In genomic region chrX:72478351-72478750, GRCh38 we compare ENCODE assay signal across 16 cellular contexts.
"Had no signal": no experiment of that assay in that cellular context is flagged by ENCODE, and none has a peak within 500 bp of the region (broad histone marks: within the 10 kb centered on the region; RNA-seq: fewer than 3 reads in every experiment).

No MANE protein-coding gene starts in this region.

- H3K27ac ChIP-seq: esophagus squamous epithelium, heart left ventricle, sigmoid colon, thoracic aorta, vagina had no signal

- DNase-seq: activated naive CD4-positive, alpha-beta T cell; activated naive CD8-positive, alpha-beta T cell treated with anti-CD3 and anti-CD28 coated beads for 36 hours; activated T-cell treated with anti-CD3 and anti-CD28 coated beads, Interleukin-2, amount 50 U/mL, for 24 hours; amygdala; cerebellar nuclear complex; cortex of kidney; endodermal cell; esophagus squamous epithelium; heart left ventricle; naive thymus-derived CD4-positive, alpha-beta T cell; sigmoid colon; stimulated activated CD4-positive, alpha-beta T cell treated with anti-CD3 and anti-CD28 coated beads, Interleukin-4, amount 100 ng/mL, for 1 hour; stimulated activated naive CD4-positive, alpha-beta T cell had no signal

- H3K9me3 ChIP-seq: esophagus squamous epithelium, sigmoid colon, thoracic aorta, vagina had no signal

- H3K27me3 ChIP-seq: esophagus squamous epithelium, sigmoid colon, vagina had no signal

- H3K4me3 ChIP-seq: esophagus squamous epithelium, heart left ventricle, lung, sigmoid colon, thoracic aorta, vagina had no signal

- H3K36me3 ChIP-seq: esophagus squamous epithelium, sigmoid colon, thoracic aorta, vagina had no signal

- H3K4me1 ChIP-seq: esophagus squamous epithelium, heart left ventricle, sigmoid colon, vagina had no signal
